Comparison of ENCODE assay signal across 1 cellular context in genomic region chr12:122064034-122064777, GRCh38.
A peak's percentile ranks its signal among the peaks of the same experiment; 100 is the strongest.
TF ChIP-seq lines count a peak whose summit lies in the region.

No MANE protein-coding gene starts in this region.

TF ChIP-seq in K562, 482 proteins besides CTCF, POLR2A, EP300 and RAD21 (continued from another document and continues in another):
- TF ChIP-seq JUNB (CRISPR knock-in tag; conservative IDR thresholded peaks at IDR 0.05) (no peak), ZEB2 (IDR thresholded peaks at IDR 0.05) (no peak), HNRNPL (IDR thresholded peaks at IDR 0.05; ENCODE audit: low read depth, low read length) (no peak), ZNF274 (IDR thresholded peaks at IDR 0.05; ENCODE audit: borderline replicate concordance, low read depth, low read length) (no peak), DNMT1 (IDR thresholded peaks at IDR 0.05) (no peak), NR4A1 (CRISPR knock-in tag; IDR thresholded peaks at IDR 0.05) (peak; percentile 95), NR4A1 (tag; IDR thresholded peaks at IDR 0.05) (peak; percentile 98), ARHGAP35 (IDR thresholded peaks at IDR 0.05; ENCODE audit: partially characterized antibody) (no peak), SMC3 (conservative IDR thresholded peaks at IDR 0.05; ENCODE audit: insufficient read depth, low read depth, low read length) (0 out of 2 replicates have a peak, but pooled peaks have one; percentile 27), PTRF (tag; IDR thresholded peaks at IDR 0.05) (peak; percentile 89), TCF3 (CRISPR knock-in tag; IDR thresholded peaks at IDR 0.05) (peak; percentile 20), RBM25 (IDR thresholded peaks at IDR 0.05; ENCODE audit: low read depth, low read length, severe bottlenecking) (peak; percentile 90), BRD9 (IDR thresholded peaks at IDR 0.05; ENCODE audit: low read depth, partially characterized antibody) (peak; percentile 63), ZBTB7A (IDR thresholded peaks at IDR 0.05; ENCODE audit: borderline replicate concordance, control insufficient read depth, low read depth, low read length) (no peak), POLR2B (IDR thresholded peaks at IDR 0.05; ENCODE audit: low read depth, partially characterized antibody) (peak; percentile 17), MTF1 (CRISPR knock-in tag; IDR thresholded peaks at IDR 0.05; ENCODE audit: borderline replicate concordance) (0 out of 2 replicates have a peak, but pooled peaks have one; percentile 15), ZNF165 (CRISPR knock-in tag; IDR thresholded peaks at IDR 0.05; ENCODE audit: borderline replicate concordance) (no peak), ZFP91 (CRISPR knock-in tag; IDR thresholded peaks at IDR 0.05) (no peak), TCF7L2 (IDR thresholded peaks at IDR 0.05; ENCODE audit: low read depth, low read length) (no peak), ZNF766 (CRISPR knock-in tag; conservative IDR thresholded peaks at IDR 0.05) (peak; percentile 56; the same call in 1 of the 2 replicates), HNRNPUL1 (IDR thresholded peaks at IDR 0.05; ENCODE audit: low read length) (no peak), ARID2 (IDR thresholded peaks at IDR 0.05) (no peak), ELK1 (CRISPR knock-in tag; IDR thresholded peaks at IDR 0.05) (no peak), SNRNP70 (optimal IDR thresholded peaks at IDR 0.05; ENCODE audit: low read depth, low read length) (no peak), ZNF717 (CRISPR knock-in tag; IDR thresholded peaks at IDR 0.05) (no peak), ILF3 (IDR thresholded peaks at IDR 0.05; ENCODE audit: borderline replicate concordance) (no peak), FUS (optimal IDR thresholded peaks at IDR 0.05; ENCODE audit: low read depth, low read length) (no peak), KDM1A (IDR thresholded peaks at IDR 0.05) (peak in 1 of 2 experiments; percentile 33; a peak in 2 of 4 replicates), GABPA (tag; conservative IDR thresholded peaks at IDR 0.05; ENCODE audit: low read depth) (no peak; the same call in 1 of the 2 replicates), LCOR (CRISPR knock-in tag; IDR thresholded peaks at IDR 0.05) (no peak), NFIC (IDR thresholded peaks at IDR 0.05) (no peak; the same call in 1 of the 2 replicates), ZC3H8 (IDR thresholded peaks at IDR 0.05) (no peak), ZNF324 (CRISPR knock-in tag; IDR thresholded peaks at IDR 0.05) (peak; percentile 51; the same call in 1 of the 2 replicates), PYGO2 (tag; IDR thresholded peaks at IDR 0.05) (peak; percentile 87), ZNF311 (CRISPR knock-in tag; IDR thresholded peaks at IDR 0.05) (peak; percentile 95), MYC (IDR thresholded peaks at IDR 0.05; ENCODE audit: low read depth, low read length) (peak; percentile 99), MYC (CRISPR knock-in tag; IDR thresholded peaks at IDR 0.05; ENCODE audit: borderline replicate concordance, low read depth) (peak; percentile 94), ATF3 (IDR thresholded peaks at IDR 0.05) (peak; percentile 22; the same call in 1 of the 2 replicates), ATF3 (CRISPR knock-in tag; conservative IDR thresholded peaks at IDR 0.05) (no peak; the same call in 1 of the 2 replicates), ZNF224 (CRISPR knock-in tag; IDR thresholded peaks at IDR 0.05) (no peak), TAF9B (IDR thresholded peaks at IDR 0.05; ENCODE audit: partially characterized antibody) (no peak), ZNF592 (IDR thresholded peaks at IDR 0.05) (peak; percentile 100), RAD51 (IDR thresholded peaks at IDR 0.05; ENCODE audit: borderline replicate concordance, low read depth) (peak; percentile 97), RBM34 (IDR thresholded peaks at IDR 0.05; ENCODE audit: borderline replicate concordance, insufficient read depth, low read length) (no peak), SMARCA5 (IDR thresholded peaks at IDR 0.05) (peak; percentile 87; the same call in 1 of the 2 replicates), BCOR (IDR thresholded peaks at IDR 0.05) (peak; percentile 85)
- TF ChIP-seq, protein P1, sequence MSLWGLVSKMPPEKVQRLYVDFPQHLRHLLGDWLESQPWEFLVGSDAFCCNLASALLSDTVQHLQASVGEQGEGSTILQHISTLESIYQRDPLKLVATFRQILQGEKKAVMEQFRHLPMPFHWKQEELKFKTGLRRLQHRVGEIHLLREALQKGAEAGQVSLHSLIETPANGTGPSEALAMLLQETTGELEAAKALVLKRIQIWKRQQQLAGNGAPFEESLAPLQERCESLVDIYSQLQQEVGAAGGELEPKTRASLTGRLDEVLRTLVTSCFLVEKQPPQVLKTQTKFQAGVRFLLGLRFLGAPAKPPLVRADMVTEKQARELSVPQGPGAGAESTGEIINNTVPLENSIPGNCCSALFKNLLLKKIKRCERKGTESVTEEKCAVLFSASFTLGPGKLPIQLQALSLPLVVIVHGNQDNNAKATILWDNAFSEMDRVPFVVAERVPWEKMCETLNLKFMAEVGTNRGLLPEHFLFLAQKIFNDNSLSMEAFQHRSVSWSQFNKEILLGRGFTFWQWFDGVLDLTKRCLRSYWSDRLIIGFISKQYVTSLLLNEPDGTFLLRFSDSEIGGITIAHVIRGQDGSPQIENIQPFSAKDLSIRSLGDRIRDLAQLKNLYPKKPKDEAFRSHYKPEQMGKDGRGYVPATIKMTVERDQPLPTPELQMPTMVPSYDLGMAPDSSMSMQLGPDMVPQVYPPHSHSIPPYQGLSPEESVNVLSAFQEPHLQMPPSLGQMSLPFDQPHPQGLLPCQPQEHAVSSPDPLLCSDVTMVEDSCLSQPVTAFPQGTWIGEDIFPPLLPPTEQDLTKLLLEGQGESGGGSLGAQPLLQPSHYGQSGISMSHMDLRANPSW (CRISPR knock-in tag; IDR thresholded peaks at IDR 0.05): peak; percentile 24; the same call in 1 of the 2 replicates
- TF ChIP-seq, protein P2, sequence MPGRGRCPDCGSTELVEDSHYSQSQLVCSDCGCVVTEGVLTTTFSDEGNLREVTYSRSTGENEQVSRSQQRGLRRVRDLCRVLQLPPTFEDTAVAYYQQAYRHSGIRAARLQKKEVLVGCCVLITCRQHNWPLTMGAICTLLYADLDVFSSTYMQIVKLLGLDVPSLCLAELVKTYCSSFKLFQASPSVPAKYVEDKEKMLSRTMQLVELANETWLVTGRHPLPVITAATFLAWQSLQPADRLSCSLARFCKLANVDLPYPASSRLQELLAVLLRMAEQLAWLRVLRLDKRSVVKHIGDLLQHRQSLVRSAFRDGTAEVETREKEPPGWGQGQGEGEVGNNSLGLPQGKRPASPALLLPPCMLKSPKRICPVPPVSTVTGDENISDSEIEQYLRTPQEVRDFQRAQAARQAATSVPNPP (IDR thresholded peaks at IDR 0.05; ENCODE audit: borderline replicate concordance, insufficient read depth, insufficient read length): no peak
- TF ChIP-seq, protein P3, sequence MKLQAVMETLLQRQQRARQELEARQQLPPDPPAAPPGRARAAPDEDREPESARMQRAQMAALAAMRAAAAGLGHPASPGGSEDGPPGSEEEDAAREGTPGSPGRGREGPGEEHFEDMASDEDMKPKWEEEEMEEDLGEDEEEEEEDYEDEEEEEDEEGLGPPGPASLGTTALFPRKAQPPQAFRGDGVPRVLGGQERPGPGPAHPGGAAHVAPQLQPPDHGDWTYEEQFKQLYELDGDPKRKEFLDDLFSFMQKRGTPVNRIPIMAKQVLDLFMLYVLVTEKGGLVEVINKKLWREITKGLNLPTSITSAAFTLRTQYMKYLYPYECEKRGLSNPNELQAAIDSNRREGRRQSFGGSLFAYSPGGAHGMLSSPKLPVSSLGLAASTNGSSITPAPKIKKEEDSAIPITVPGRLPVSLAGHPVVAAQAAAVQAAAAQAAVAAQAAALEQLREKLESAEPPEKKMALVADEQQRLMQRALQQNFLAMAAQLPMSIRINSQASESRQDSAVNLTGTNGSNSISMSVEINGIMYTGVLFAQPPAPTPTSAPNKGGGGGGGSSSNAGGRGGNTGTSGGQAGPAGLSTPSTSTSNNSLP (IDR thresholded peaks at IDR 0.05; ENCODE audit: borderline replicate concordance, low read depth, low read length): peak; percentile 66; the same call in 1 of the 2 replicates
- TF ChIP-seq, protein P4, sequence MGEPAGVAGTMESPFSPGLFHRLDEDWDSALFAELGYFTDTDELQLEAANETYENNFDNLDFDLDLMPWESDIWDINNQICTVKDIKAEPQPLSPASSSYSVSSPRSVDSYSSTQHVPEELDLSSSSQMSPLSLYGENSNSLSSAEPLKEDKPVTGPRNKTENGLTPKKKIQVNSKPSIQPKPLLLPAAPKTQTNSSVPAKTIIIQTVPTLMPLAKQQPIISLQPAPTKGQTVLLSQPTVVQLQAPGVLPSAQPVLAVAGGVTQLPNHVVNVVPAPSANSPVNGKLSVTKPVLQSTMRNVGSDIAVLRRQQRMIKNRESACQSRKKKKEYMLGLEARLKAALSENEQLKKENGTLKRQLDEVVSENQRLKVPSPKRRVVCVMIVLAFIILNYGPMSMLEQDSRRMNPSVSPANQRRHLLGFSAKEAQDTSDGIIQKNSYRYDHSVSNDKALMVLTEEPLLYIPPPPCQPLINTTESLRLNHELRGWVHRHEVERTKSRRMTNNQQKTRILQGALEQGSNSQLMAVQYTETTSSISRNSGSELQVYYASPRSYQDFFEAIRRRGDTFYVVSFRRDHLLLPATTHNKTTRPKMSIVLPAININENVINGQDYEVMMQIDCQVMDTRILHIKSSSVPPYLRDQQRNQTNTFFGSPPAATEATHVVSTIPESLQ (CRISPR knock-in tag; IDR thresholded peaks at IDR 0.05): 0 out of 2 replicates have a peak, but pooled peaks have one; percentile 76
- TF ChIP-seq, protein P5, sequence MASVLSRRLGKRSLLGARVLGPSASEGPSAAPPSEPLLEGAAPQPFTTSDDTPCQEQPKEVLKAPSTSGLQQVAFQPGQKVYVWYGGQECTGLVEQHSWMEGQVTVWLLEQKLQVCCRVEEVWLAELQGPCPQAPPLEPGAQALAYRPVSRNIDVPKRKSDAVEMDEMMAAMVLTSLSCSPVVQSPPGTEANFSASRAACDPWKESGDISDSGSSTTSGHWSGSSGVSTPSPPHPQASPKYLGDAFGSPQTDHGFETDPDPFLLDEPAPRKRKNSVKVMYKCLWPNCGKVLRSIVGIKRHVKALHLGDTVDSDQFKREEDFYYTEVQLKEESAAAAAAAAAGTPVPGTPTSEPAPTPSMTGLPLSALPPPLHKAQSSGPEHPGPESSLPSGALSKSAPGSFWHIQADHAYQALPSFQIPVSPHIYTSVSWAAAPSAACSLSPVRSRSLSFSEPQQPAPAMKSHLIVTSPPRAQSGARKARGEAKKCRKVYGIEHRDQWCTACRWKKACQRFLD (CRISPR knock-in tag; IDR thresholded peaks at IDR 0.05): peak; percentile 98
